Comparison of ENCODE assay signal across 37 cellular contexts in genomic region chr6:116349216-116349615, GRCh38.
"Had no signal": no experiment of that assay in that cellular context is flagged by ENCODE, and none has a peak within 500 bp of the region (broad histone marks: within the 10 kb centered on the region; RNA-seq: fewer than 3 reads in every experiment).

No MANE protein-coding gene starts in this region.

- H3K4me1 Mint-ChIP-seq: activated CD4-positive, alpha-beta memory T cell treated with anti-CD3 and anti-CD28 coated beads, Interleukin-2, amount 10 ng/mL, durations not matched to agents 7 days and 5 days; activated naive CD4-positive, alpha-beta T cell treated with anti-CD3 and anti-CD28 coated beads, Interleukin-2, amount 10 ng/mL, durations not matched to agents 7 days and 5 days; activated naive CD8-positive, alpha-beta T cell treated with anti-CD3 and anti-CD28 coated beads, Interleukin-2, amount 50 U/mL, for 24 hours; central memory CD8-positive, alpha-beta T cell had no signal

- H3K4me2 ChIP-seq: PC-9 had no signal

- H3K36me3 Mint-ChIP-seq: activated CD8-positive, alpha-beta memory T cell treated with anti-CD3 and anti-CD28 coated beads, Interleukin-2, amount 10 ng/mL, durations not matched to agents 7 days and 5 days; activated naive CD4-positive, alpha-beta T cell treated with anti-CD3 and anti-CD28 coated beads, Interleukin-2, amount 10 ng/mL, durations not matched to agents 7 days and 5 days had no signal

- H3K27me3 Mint-ChIP-seq: activated CD4-positive, alpha-beta memory T cell treated with anti-CD3 and anti-CD28 coated beads, Interleukin-2, amount 10 ng/mL, durations not matched to agents 7 days and 5 days; activated CD8-positive, alpha-beta memory T cell treated with anti-CD3 and anti-CD28 coated beads, Interleukin-2, amount 10 ng/mL, durations not matched to agents 7 days and 5 days; activated naive CD4-positive, alpha-beta T cell treated with anti-CD3 and anti-CD28 coated beads, Interleukin-2, amount 10 ng/mL, durations not matched to agents 7 days and 5 days; activated naive CD8-positive, alpha-beta T cell; activated naive CD8-positive, alpha-beta T cell treated with anti-CD3 and anti-CD28 coated beads, Interleukin-2, amount 50 U/mL, for 24 hours had no signal

- H3K9me3 Mint-ChIP-seq: activated CD4-positive, alpha-beta memory T cell treated with anti-CD3 and anti-CD28 coated beads, Interleukin-2, amount 10 ng/mL, durations not matched to agents 7 days and 5 days; activated naive CD4-positive, alpha-beta T cell treated with anti-CD3 and anti-CD28 coated beads, Interleukin-2, amount 10 ng/mL, durations not matched to agents 7 days and 5 days; central memory CD8-positive, alpha-beta T cell had no signal

- ATAC-seq: activated CD8-positive, alpha-beta memory T cell treated with anti-CD3 and anti-CD28 coated beads, Interleukin-2, amount 10 ng/mL, durations not matched to agents 7 days and 5 days; activated naive CD8-positive, alpha-beta T cell treated with anti-CD3 and anti-CD28 coated beads, Interleukin-2, amount 50 U/mL, for 24 hours; Right ventricle myocardium inferior; SK-N-SH treated with all-trans-retinoic acid at 6 μM for 48 hours had no signal

- DNase-seq: activated CD4-positive, alpha-beta memory T cell treated with anti-CD3 and anti-CD28 coated beads, Interleukin-2, amount 10 ng/mL, durations not matched to agents 7 days and 5 days; activated CD4-positive, alpha-beta T cell treated with anti-CD3 and anti-CD28 coated beads for 1 hour; activated CD4-positive, alpha-beta T cell treated with anti-CD3 and anti-CD28 coated beads for 48 hours; activated CD4-positive, CD25-positive, alpha-beta regulatory T cell; activated CD8-positive, alpha-beta memory T cell treated with anti-CD3 and anti-CD28 coated beads for 24 hours; activated CD8-positive, alpha-beta memory T cell treated with anti-CD3 and anti-CD28 coated beads, Interleukin-2, amount 10 ng/mL, durations not matched to agents 7 days and 5 days; activated CD8-positive, alpha-beta memory T cell treated with anti-CD3 and anti-CD28 coated beads, Interleukin-2, amount 50 U/mL, for 48 hours; activated effector memory CD4-positive, alpha-beta T cell treated with Interleukin-2 at 50 U/mL for 16 hours; activated naive CD4-positive, alpha-beta T cell treated with anti-CD3 and anti-CD28 coated beads, Interleukin-2, amount 10 ng/mL, durations not matched to agents 7 days and 5 days; activated naive CD8-positive, alpha-beta T cell treated with anti-CD3 and anti-CD28 coated beads, Interleukin-2, amount 50 U/mL, for 24 hours; activated T-cell treated with anti-CD3 and anti-CD28 coated beads, Interleukin-2, amount 50 U/mL, for 48 hours; amniotic stem cell; aorta; Karpas-422; NCI-H1048; NCI-H1105 treated with DMSO at 0.1 percent for 48 hours; NCI-H1436; NCI-H1694; NCI-H1930; NCI-H2081 treated with DMSO at 0.1 percent for 48 hours; NCI-H510A; NCI-H526; NCI-H748 treated with DMSO at 0.1 percent for 48 hours; NK-92 treated with Interleukin-12 subunit alpha and Interleukin-12 subunit beta, amount 100 ng/mL, for 24 hours; PC-9; SIG-M5; SW 1271; T-helper 1 cell; T-helper 2 cell; T-helper 9 cell; WERI-Rb-1 had no signal

- H3K4me3 Mint-ChIP-seq: activated CD4-positive, alpha-beta memory T cell treated with anti-CD3 and anti-CD28 coated beads, Interleukin-2, amount 10 ng/mL, durations not matched to agents 7 days and 5 days; activated CD8-positive, alpha-beta memory T cell treated with anti-CD3 and anti-CD28 coated beads, Interleukin-2, amount 10 ng/mL, durations not matched to agents 7 days and 5 days; activated naive CD4-positive, alpha-beta T cell treated with anti-CD3 and anti-CD28 coated beads, Interleukin-2, amount 10 ng/mL, durations not matched to agents 7 days and 5 days; activated naive CD8-positive, alpha-beta T cell; activated naive CD8-positive, alpha-beta T cell treated with anti-CD3 and anti-CD28 coated beads, Interleukin-2, amount 50 U/mL, for 24 hours; central memory CD8-positive, alpha-beta T cell had no signal

- H3K27me3 ChIP-seq: cardiac muscle cell had no signal

- H3K27ac ChIP-seq: cardiac muscle cell, PC-9, RWPE1, WERI-Rb-1 had no signal

- H2AFZ ChIP-seq: PC-9 had no signal

- H3K4me3 ChIP-seq: cardiac muscle cell, PC-9 had no signal

- H3K36me3 ChIP-seq: cardiac muscle cell, WERI-Rb-1 had no signal

- H3K27ac Mint-ChIP-seq: activated CD4-positive, alpha-beta memory T cell treated with anti-CD3 and anti-CD28 coated beads, Interleukin-2, amount 10 ng/mL, durations not matched to agents 7 days and 5 days; activated CD8-positive, alpha-beta memory T cell treated with anti-CD3 and anti-CD28 coated beads, Interleukin-2, amount 10 ng/mL, durations not matched to agents 7 days and 5 days; activated naive CD4-positive, alpha-beta T cell treated with anti-CD3 and anti-CD28 coated beads, Interleukin-2, amount 10 ng/mL, durations not matched to agents 7 days and 5 days; activated naive CD8-positive, alpha-beta T cell; activated naive CD8-positive, alpha-beta T cell treated with anti-CD3 and anti-CD28 coated beads, Interleukin-2, amount 50 U/mL, for 24 hours had no signal
